Comparison of ENCODE assay signal across 32 cellular contexts in the genomic region with DNA sequence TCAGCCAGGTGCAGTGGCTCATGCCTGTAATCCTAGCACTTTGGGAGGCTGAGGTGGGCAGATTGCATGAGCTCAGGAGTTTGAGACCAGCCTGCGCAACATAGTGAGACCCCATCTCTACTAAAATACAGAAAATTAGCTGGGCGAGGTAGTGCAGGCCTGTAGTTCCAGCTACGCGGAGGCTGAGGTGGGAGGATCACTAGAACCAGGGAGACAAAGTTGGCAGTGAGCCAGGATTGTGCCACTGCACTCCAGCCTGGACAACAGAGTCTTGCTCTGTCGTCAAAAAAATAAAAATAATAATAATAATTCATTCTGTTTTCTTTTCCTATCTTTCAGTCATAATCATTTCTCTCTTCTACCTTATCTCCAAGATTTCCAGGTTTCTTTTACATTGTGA. TPM values are rescaled to one million over a fixed set of nuclear protein-coding genes. Genes with fewer than 3 reads are reported as not detected.
"Had no signal": no experiment of that assay in that cellular context is flagged by ENCODE, and none has a peak within 500 bp of the region (broad histone marks: within the 10 kb centered on the region; RNA-seq: fewer than 3 reads in every experiment).

No MANE protein-coding gene starts in this region.

- FAIRE-seq: astrocyte, bronchial epithelial cell, colon had no signal

- H3K4me1 ChIP-seq: foreskin keratinocyte, gastrocnemius medialis had no signal

- H3K27me3 ChIP-seq: brain microvascular endothelial cell, esophagus muscularis mucosa, gastrocnemius medialis, heart left ventricle had no signal

- DNase-seq: activated CD4-positive, alpha-beta memory T cell treated with anti-CD3 and anti-CD28 coated beads, Interleukin-2, amount 10 ng/mL, durations not matched to agents 7 days and 5 days; activated CD4-positive, alpha-beta T cell treated with anti-CD3 and anti-CD28 coated beads for 1 hour; activated CD4-positive, alpha-beta T cell treated with anti-CD3 and anti-CD28 coated beads for 4 hours; activated CD4-positive, alpha-beta T cell treated with anti-CD3 and anti-CD28 coated beads, Interleukin-2, amount 10 ng/mL, durations not matched to agents 7 days and 5 days; activated CD4-positive, alpha-beta T cell treated with anti-CD3 and anti-CD28 coated beads, Interleukin-2, amount 50 U/mL, for 4 hours; activated CD8-positive, alpha-beta memory T cell treated with anti-CD3 and anti-CD28 coated beads, Interleukin-2, amount 50 U/mL, for 48 hours; activated gamma-delta T cell; activated naive CD4-positive, alpha-beta T cell; activated naive CD4-positive, alpha-beta T cell treated with anti-CD3 and anti-CD28 coated beads, Interleukin-2, amount 10 ng/mL, durations not matched to agents 7 days and 5 days; activated naive CD8-positive, alpha-beta T cell treated with anti-CD3 and anti-CD28 coated beads, Interleukin-2, amount 10 ng/mL, durations not matched to agents 7 days and 5 days; activated T-cell treated with anti-CD3 and anti-CD28 coated beads for 4 hours; activated T-cell treated with anti-CD3 and anti-CD28 coated beads, Interleukin-2, amount 50 U/mL, for 24 hours; activated T-cell treated with anti-CD3 and anti-CD28 coated beads, Interleukin-2, amount 50 U/mL, for 72 hours; brain microvascular endothelial cell; cortex of kidney; dermis blood vessel endothelial cell; effector CD4-positive, alpha-beta T cell; effector memory CD8-positive, alpha-beta T cell; erythroblast; foreskin keratinocyte; glutamatergic neuron; T-helper 1 cell; T-helper 17 cell; T1000 had no signal

- H3K4me3 ChIP-seq: esophagus muscularis mucosa, gastrocnemius medialis, heart left ventricle had no signal

- H3K27ac ChIP-seq: brain microvascular endothelial cell, foreskin keratinocyte, gastrocnemius medialis had no signal

- ATAC-seq: activated naive CD4-positive, alpha-beta T cell treated with anti-CD3 and anti-CD28 coated beads, Interleukin-2, amount 50 U/mL, for 72 hours; activated T-cell treated with anti-CD3 and anti-CD28 coated beads, Interleukin-2, amount 50 U/mL, for 72 hours; effector memory CD8-positive, alpha-beta T cell; foreskin keratinocyte; T-helper 17 cell; WTC11 had no signal

- H3K9me3 ChIP-seq: esophagus muscularis mucosa, gastrocnemius medialis, heart left ventricle had no signal

- H3K36me3 ChIP-seq: brain microvascular endothelial cell, esophagus muscularis mucosa, gastrocnemius medialis, heart left ventricle had no signal

RNA-seq across cellular contexts. Expression of gene USP44, which starts 48.6 kb away (rescaled TPM):
- total RNA-seq: foreskin keratinocyte had no signal
- polyA plus RNA-seq: foreskin keratinocyte had no signal
